1 cellular context compared by ENCODE assay signal in genomic region chr16:714079-714478, GRCh38.
TF ChIP-seq lines count a peak whose summit lies in the region.

No MANE protein-coding gene starts in this region.

TF ChIP-seq in HepG2, 621 proteins besides CTCF, POLR2A, EP300 and RAD21:
- TF ChIP-seq HES4 (CRISPR knock-in tag; IDR thresholded peaks at IDR 0.05; ENCODE audit: borderline replicate concordance) (no peak), AHDC1 (CRISPR knock-in tag; IDR thresholded peaks at IDR 0.05; ENCODE audit: borderline replicate concordance) (no peak), ZNF367 (CRISPR knock-in tag; IDR thresholded peaks at IDR 0.05; ENCODE audit: borderline replicate concordance) (no peak), ATF3 (CRISPR knock-in tag; IDR thresholded peaks at IDR 0.05) (no peak), PHF5A (CRISPR knock-in tag; IDR thresholded peaks at IDR 0.05; ENCODE audit: low read depth, unreplicated experiment) (no peak), NFATC3 (CRISPR knock-in tag; IDR thresholded peaks at IDR 0.05) (no peak), ZNF572 (CRISPR knock-in tag; IDR thresholded peaks at IDR 0.05) (no peak), NFIC (IDR thresholded peaks at IDR 0.05; ENCODE audit: low read length) (no peak), ZNF670 (CRISPR knock-in tag; IDR thresholded peaks at IDR 0.05; ENCODE audit: borderline replicate concordance) (no peak), SCMH1 (CRISPR knock-in tag; IDR thresholded peaks at IDR 0.05; ENCODE audit: borderline replicate concordance) (no peak), ZNF333 (CRISPR knock-in tag; IDR thresholded peaks at IDR 0.05; ENCODE audit: borderline replicate concordance) (no peak), CBX1 (IDR thresholded peaks at IDR 0.05; ENCODE audit: low read depth) (no peak), GABPB1 (CRISPR knock-in tag; IDR thresholded peaks at IDR 0.05) (no peak), SRSF9 (IDR thresholded peaks at IDR 0.05; ENCODE audit: borderline replicate concordance, insufficient read depth, low read depth, low read length, poor library complexity, severe bottlenecking) (no peak), ZNF629 (CRISPR knock-in tag; conservative IDR thresholded peaks at IDR 0.05) (no peak), DNMT1 (CRISPR knock-in tag; IDR thresholded peaks at IDR 0.05) (no peak), SRY (CRISPR knock-in tag; IDR thresholded peaks at IDR 0.05) (0 out of 2 replicates have a peak, but pooled peaks have one; percentile 3), TMF1 (CRISPR knock-in tag; IDR thresholded peaks at IDR 0.05; ENCODE audit: low read depth) (no peak), GABPA (IDR thresholded peaks at IDR 0.05; ENCODE audit: low read depth, low read length) (no peak), GABPA (CRISPR knock-in tag; IDR thresholded peaks at IDR 0.05; ENCODE audit: low read depth) (peak; percentile 34; the same call in 1 of the 2 replicates), KLF6 (CRISPR knock-in tag; IDR thresholded peaks at IDR 0.05) (no peak), NRL (CRISPR knock-in tag; IDR thresholded peaks at IDR 0.05; ENCODE audit: borderline replicate concordance) (no peak), MXD4 (CRISPR knock-in tag; IDR thresholded peaks at IDR 0.05) (no peak), TBP (CRISPR knock-in tag; IDR thresholded peaks at IDR 0.05) (no peak), POLR2AphosphoS5 (IDR thresholded peaks at IDR 0.05; ENCODE audit: low read depth, low read length) (no peak), JARID2 (CRISPR knock-in tag; IDR thresholded peaks at IDR 0.05; ENCODE audit: insufficient replicate concordance) (no peak), AKNA (CRISPR knock-in tag; IDR thresholded peaks at IDR 0.05; ENCODE audit: borderline replicate concordance) (no peak), ZNF337 (CRISPR knock-in tag; IDR thresholded peaks at IDR 0.05; ENCODE audit: borderline replicate concordance, low read depth) (no peak), MAFK (conservative IDR thresholded peaks at IDR 0.05 in 1 of 2, IDR thresholded peaks at IDR 0.05 in 1 of 2; ENCODE audit: low read length in 2 of 2) (0 out of 4 replicates have a peak, but pooled peaks of 1 of the 2 experiments have one; percentile 7), KAT8 (CRISPR knock-in tag; IDR thresholded peaks at IDR 0.05) (no peak), ZNF577 (CRISPR knock-in tag; IDR thresholded peaks at IDR 0.05; ENCODE audit: borderline replicate concordance, low read depth) (no peak), ZNF383 (CRISPR knock-in tag; IDR thresholded peaks at IDR 0.05; ENCODE audit: borderline replicate concordance) (no peak), ZNF687 (CRISPR knock-in tag; IDR thresholded peaks at IDR 0.05) (peak; percentile 71; the same call in 1 of the 2 replicates), GTF3A (CRISPR knock-in tag; conservative IDR thresholded peaks at IDR 0.05) (no peak), PPARG (CRISPR knock-in tag; conservative IDR thresholded peaks at IDR 0.05) (no peak)
- TF ChIP-seq, protein P1, sequence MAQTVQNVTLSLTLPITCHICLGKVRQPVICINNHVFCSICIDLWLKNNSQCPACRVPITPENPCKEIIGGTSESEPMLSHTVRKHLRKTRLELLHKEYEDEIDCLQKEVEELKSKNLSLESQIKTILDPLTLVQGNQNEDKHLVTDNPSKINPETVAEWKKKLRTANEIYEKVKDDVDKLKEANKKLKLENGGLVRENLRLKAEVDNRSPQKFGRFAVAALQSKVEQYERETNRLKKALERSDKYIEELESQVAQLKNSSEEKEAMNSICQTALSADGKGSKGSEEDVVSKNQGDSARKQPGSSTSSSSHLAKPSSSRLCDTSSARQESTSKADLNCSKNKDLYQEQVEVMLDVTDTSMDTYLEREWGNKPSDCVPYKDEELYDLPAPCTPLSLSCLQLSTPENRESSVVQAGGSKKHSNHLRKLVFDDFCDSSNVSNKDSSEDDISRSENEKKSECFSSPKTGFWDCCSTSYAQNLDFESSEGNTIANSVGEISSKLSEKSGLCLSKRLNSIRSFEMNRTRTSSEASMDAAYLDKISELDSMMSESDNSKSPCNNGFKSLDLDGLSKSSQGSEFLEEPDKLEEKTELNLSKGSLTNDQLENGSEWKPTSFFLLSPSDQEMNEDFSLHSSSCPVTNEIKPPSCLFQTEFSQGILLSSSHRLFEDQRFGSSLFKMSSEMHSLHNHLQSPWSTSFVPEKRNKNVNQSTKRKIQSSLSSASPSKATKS (CRISPR knock-in tag; IDR thresholded peaks at IDR 0.05), result no peak
